In the genomic region with DNA sequence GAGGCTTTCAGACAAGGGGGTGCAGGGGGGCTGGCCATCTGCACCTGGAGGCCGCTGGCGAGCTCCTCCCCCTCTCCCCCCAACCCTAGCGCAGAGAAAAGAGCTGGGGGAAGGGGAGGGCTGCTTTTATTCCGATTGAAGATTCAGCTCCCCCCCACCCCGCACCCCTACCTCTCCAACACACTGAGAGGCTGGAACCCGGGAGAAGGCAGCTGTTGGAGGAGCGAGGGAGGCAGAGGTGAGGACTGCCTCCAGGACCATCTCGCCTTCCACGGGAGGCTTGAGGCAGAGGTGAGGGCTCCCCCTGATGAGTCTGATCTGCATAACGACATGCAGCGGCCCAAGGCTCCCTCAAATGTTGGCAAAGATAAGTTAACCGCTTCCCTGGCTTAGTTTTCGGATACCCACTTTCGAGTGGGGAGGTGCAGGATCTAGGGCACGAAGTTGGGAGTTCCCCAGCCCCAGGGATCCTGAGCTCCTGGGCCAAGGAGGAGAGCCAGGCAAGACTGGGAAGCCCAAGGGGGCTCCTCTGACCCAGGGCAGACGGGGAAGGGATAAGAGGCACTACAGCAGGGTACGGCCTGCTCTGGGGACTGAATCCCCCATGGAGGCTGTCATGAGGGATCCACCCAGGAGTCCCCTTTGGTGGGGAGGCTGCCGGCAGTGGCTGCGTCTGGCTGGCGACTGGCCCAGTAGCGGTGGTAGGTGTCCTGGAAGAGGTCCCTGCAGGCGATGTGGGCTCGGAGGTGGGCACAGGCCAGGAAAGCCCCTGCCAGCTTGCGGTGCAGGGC, we compare ENCODE assay signal across 9 cellular contexts. TPM values are rescaled to one million over a fixed set of nuclear protein-coding genes. Genes with fewer than 3 reads are reported as not detected.
DNase-seq lines count a peak whose midpoint lies in the region; ATAC-seq, FAIRE-seq and TF ChIP-seq lines count a peak whose summit lies in the region.
"Had no signal": no experiment of that assay in that cellular context is flagged by ENCODE, and none has a peak within 500 bp of the region (broad histone marks: within the 10 kb centered on the region; RNA-seq: fewer than 3 reads in every experiment).

No MANE protein-coding gene starts in this region.

- peak overlapping the region; percentile 57 for H3K4me3 Mint-ChIP-seq in CD4-positive, alpha-beta T cell
- H3K4me3 Mint-ChIP-seq in naive B cell: peak overlapping the region in 7 of 8 donors; percentile 36 to 97 (median 93)

- H2AFZ ChIP-seq in Karpas-422 (ENCODE audit: low read length) (no peak overlapping the region), GM12878 (ENCODE audit: control insufficient read depth, low read depth, low read length) (no peak overlapping the region)

- peaks cover 6% of the 10 kb centered on the region for H3K4me1 Mint-ChIP-seq in CD4-positive, alpha-beta T cell (ENCODE audit: low read depth)
- peaks cover 3 to 13% (median 9%) of the 10 kb centered on the region in 3 donors for H3K4me1 Mint-ChIP-seq in naive B cell

- no peak for TF ChIP-seq POLR2A in GM12878 (IDR thresholded peaks at IDR 0.05; ENCODE audit: low read depth, low read length)

- no peaks in the 10 kb centered on the region for H3K27me3 ChIP-seq in CD4-positive, alpha-beta T cell (ENCODE audit: control insufficient read depth, insufficient read depth, low read length)
- H3K27me3 ChIP-seq in Karpas-422 (ENCODE audit: low read length) (no peaks in the 10 kb centered on the region), GM12878 (replicated peaks in 1 of 2; ENCODE audit: control insufficient read depth in 2 of 2, insufficient read depth in 2 of 2, low read length in 1 of 2) (no peaks in the 10 kb centered on the region)

- no peaks in the 10 kb centered on the region for H3K9me2 ChIP-seq in Karpas-422 (replicated peaks; ENCODE audit: insufficient read depth, low read length)

- H3K27me3 Mint-ChIP-seq in CD4-positive, alpha-beta T cell: no peaks in the 10 kb centered on the region
- no peaks in the 10 kb centered on the region for H3K27me3 Mint-ChIP-seq in naive B cell

- no peak overlapping the region for H3K27ac ChIP-seq in CD4-positive, alpha-beta T cell (ENCODE audit: low read depth, low read length)
- peak overlapping the region; percentile 88 for H3K27ac ChIP-seq in Karpas-422 (ENCODE audit: low read length)
- no peak overlapping the region for H3K27ac ChIP-seq in GM12878 (ENCODE audit: control insufficient read depth, insufficient read depth)

- POLR2A ChIA-PET in CD4-positive, alpha-beta T cell (lab: Charles Lee): interaction anchor here (0.8 to 1.3 kb wide), 4 partner anchors 86 to 279 kb away, joined by 3 to 5 read pairs (median 4); a partner anchor contains a TSS
- POLR2A ChIA-PET in GM12878 (lab: Charles Lee): interaction anchor here (1.3 to 1.9 kb wide), 5 partner anchors 22 to 87 kb away, joined by 6 to 10 read pairs (median 6); a partner anchor contains a TSS

- H3K36me3 Mint-ChIP-seq in CD4-positive, alpha-beta T cell (ENCODE audit: low read depth): peaks cover 16% of the 10 kb centered on the region
- H3K36me3 Mint-ChIP-seq in naive B cell: no peaks in the 10 kb centered on the region

- in situ Hi-C loops in GM12878 (cut with MboI): no loop called here

- no peak for TF ChIP-seq RAD21 in GM12878 (IDR thresholded peaks at IDR 0.05; ENCODE audit: insufficient read depth, low read depth, low read length)

- SMC1A ChIA-PET in GM12878 (lab: Charles Lee; ENCODE audit: uncharacterized antibody, unreplicated experiment): interaction anchor here (0.8 to 1.3 kb wide), 2 partner anchors 115 to 128 kb away, joined by 3 to 4 read pairs; no protein-coding TSS in a partner anchor

- no peak for TF ChIP-seq EP300 in GM12878 (IDR thresholded peaks at IDR 0.05; ENCODE audit: borderline replicate concordance in 1 of 2, control insufficient read depth in 1 of 2, low read depth in 2 of 2, low read length in 2 of 2)

- no peaks in the 10 kb centered on the region for H3K9me3 Mint-ChIP-seq in CD4-positive, alpha-beta T cell
- no peaks in the 10 kb centered on the region for H3K9me3 Mint-ChIP-seq in naive B cell

- no peaks in the 10 kb centered on the region for H3K9me3 ChIP-seq in CD4-positive, alpha-beta T cell (ENCODE audit: control insufficient read depth, low read length)
- H3K9me3 ChIP-seq in Karpas-422 (ENCODE audit: low read length): no peaks in the 10 kb centered on the region
- H3K9me3 ChIP-seq in GM12878 (replicated peaks; ENCODE audit: control insufficient read depth, insufficient read depth, low read length): no peaks in the 10 kb centered on the region

- H3K4me3 ChIP-seq in Karpas-422 (ENCODE audit: low read length): peak overlapping the region; percentile 97
- no peak overlapping the region for H3K4me3 ChIP-seq in GM12878

- no peak overlapping the region for H3K27ac Mint-ChIP-seq in CD4-positive, alpha-beta T cell
- peak overlapping the region in 2 of 6 donors; percentile 69 to 83 for H3K27ac Mint-ChIP-seq in naive B cell

- TF ChIP-seq CTCF in CD4-positive, alpha-beta T cell (IDR thresholded peaks at IDR 0.05): no peak
- no peak for TF ChIP-seq CTCF in GM12878 (IDR thresholded peaks at IDR 0.05 in 2 of 3, conservative IDR thresholded peaks at IDR 0.05 in 1 of 3; ENCODE audit: control insufficient read depth in 2 of 3, extremely low read depth in 1 of 3, insufficient read depth in 1 of 3, low read depth in 3 of 3, low read length in 3 of 3)

- H3K4me1 ChIP-seq in Karpas-422 (ENCODE audit: low read length): peaks cover 45% of the 10 kb centered on the region
- peaks cover 26% of the 10 kb centered on the region for H3K4me1 ChIP-seq in GM12878 (ENCODE audit: control insufficient read depth, insufficient read depth, low read length)

- H3K4me2 ChIP-seq in Karpas-422 (ENCODE audit: low read depth, low read length, poor library complexity, severe bottlenecking): peak overlapping the region; percentile 98
- H3K4me2 ChIP-seq in GM12878 (ENCODE audit: control insufficient read depth, insufficient read depth): peak overlapping the region; percentile 95

- H3K9ac ChIP-seq in Karpas-422 (ENCODE audit: low read length) (peak overlapping the region; percentile 79), GM12878 (ENCODE audit: control insufficient read depth, insufficient read depth, low read length) (peak overlapping the region; percentile 69; the same call in 1 of the 2 replicates)

- H4K20me1 ChIP-seq in Karpas-422 (ENCODE audit: insufficient read depth, low read depth, low read length) (peaks cover 15% of the 10 kb centered on the region; the same call in 1 of the 2 replicates), GM12878 (ENCODE audit: control insufficient read depth, insufficient read depth) (no peaks in the 10 kb centered on the region)

- CTCF ChIA-PET in CD4-positive, alpha-beta T cell (lab: Charles Lee): no interaction called here
- CTCF ChIA-PET in GM12878 (lab: Yijun Ruan, JAX): interaction anchor here (0.6 to 1.4 kb wide), 2 partner anchors 86 to 751 kb away, joined by 3 to 4 read pairs; a partner anchor contains a TSS

- intact Hi-C loops in CD4-positive, alpha-beta T cell (cut with DNase I, micrococcal nuclease): loop anchor here (1.0 to 2.0 kb wide), 4 partner anchors 24 to 59 kb away; a partner anchor contains a TSS
- intact Hi-C loops in GM12878 (cut with micrococcal nuclease; ENCODE audit: unreplicated experiment): no loop called here

- DNase-seq in CD4-positive, alpha-beta T cell: no peak
- DNase-seq in Karpas-422 (peak; percentile 55), GM12878 (ENCODE audit: low read depth, low spot score) (no peak), naive B cell (no peak), HTR-8/SVneo (ENCODE audit: insufficient read length, low spot score) (no peak), COLO829 (ENCODE audit: low spot score) (no peak)

- 92% methylated on average over 22 of the region's 24 CpGs for WGBS in GM12878 (ENCODE audit: insufficient coverage, insufficient replicate concordance, low lambda C conversion rate, missing lambda C conversion rate)

- H3K79me2 ChIP-seq in Karpas-422 (ENCODE audit: low read length) (peaks cover 35% of the 10 kb centered on the region), GM12878 (ENCODE audit: control insufficient read depth, insufficient read depth, low read length) (no peaks in the 10 kb centered on the region)

- RAD21 ChIA-PET in GM12878 (lab: Charles Lee; ENCODE audit: unreplicated experiment): interaction anchor here (0.6 to 1.7 kb wide), 5 partner anchors 28 to 572 kb away, joined by 3 to 4 read pairs (median 4); a partner anchor contains a TSS

- FAIRE-seq in GM12878 (lab: Jason Lieb, UNC) (no peak), HTR-8/SVneo (lab: Jason Lieb, UNC) (no peak)
- FAIRE-seq: colon had no signal

- peaks cover 5% of the 10 kb centered on the region for H3K36me3 ChIP-seq in Karpas-422 (ENCODE audit: insufficient read depth, low read length)
- no peaks in the 10 kb centered on the region; a peak in 1 of 4 replicates for H3K36me3 ChIP-seq in GM12878 (ENCODE audit: control insufficient read depth in 2 of 2, insufficient read depth in 2 of 2, low read length in 1 of 2)

- no peak for ATAC-seq in CD4-positive, alpha-beta T cell (ENCODE audit: poor library complexity)
- ATAC-seq in GM12878 (no peak), naive B cell (ENCODE audit: low read depth in 2 of 2) (no peak), GM21526 (IDR thresholded peaks at IDR 0.05; ENCODE audit: low FRiP score, unreplicated experiment) (no peak), GM19397 (IDR thresholded peaks at IDR 0.05; ENCODE audit: unreplicated experiment) (no peak)

- BruUV-seq in GM12878 (replicated peaks; lab: Mats Ljungman, UMichigan): no TSS peak

RNA-seq across cellular contexts. Expression of a gene that starts 1.2 kb away (rescaled TPM):
- total RNA-seq in CD4-positive, alpha-beta T cell: 1 to 10 TPM; 5.2 to 5.4 TPM
- 26.9 and 33.8 TPM in 2 replicates for total RNA-seq in Karpas-422 (2014; rRNA removed; shearing (Covaris generic); ENCODE audit: low replicate concordance)
- total RNA-seq in GM12878 (2013; cell fraction: nucleolus; rRNA removed): 22.0 and 23.0 TPM in 2 replicates
- total RNA-seq in GM12878 (2014; rRNA removed) (1.5 and 3.1 TPM in 2 replicates), GM12878 (2014; rRNA removed; fragmentation: Illumina TruSeq; extraction: Trizol) (1.1 and 1.2 TPM in 2 replicates), GM12878 (2021) (8.4 and 9.4 TPM in 2 replicates)
- polyA plus RNA-seq in GM12878 (2011; ENCODE audit: low read depth): 1.7 TPM
- polyA plus RNA-seq in GM12878 (2011; rRNA removed) (1.9 and 3.7 TPM in 2 replicates), GM12878 (2014; fragmentation: Illumina TruSeq; extraction: Trizol) (1.4 and 1.7 TPM in 2 replicates), GM12878 (2014; fragmentation: Nextera tagmentation; extraction: Ambion mirVana) (under 1 TPM; 0.16 to 0.26 TPM), GM12878 (2014; rRNA removed) (3.6 and 6.2 TPM in 2 replicates), GM12878 (2016; fragmentation: Nextera tagmentation; extraction: Ambion mirVana) (1 to 10 TPM; 1.5 to 2.0 TPM), naive B cell (ENCODE audit: low read depth in 6 of 6) (1 to 10 TPM in 3 of 6 donors, under 1 TPM in 2, not detected in 1; 0.27 to 2.6 (median 1.5) TPM)
- polyA plus RNA-seq in GM12878 (2011; cell fraction: cytosol; rRNA removed): 3.3 and 3.8 TPM in 2 replicates
- 23.6 and 27.0 TPM in 2 replicates for polyA plus RNA-seq in GM12878 (2011; cell fraction: nucleus; rRNA removed)
- 3.0 and 3.7 TPM in 2 replicates for polyA plus RNA-seq in GM12878 (2012)
- polyA minus RNA-seq in GM12878 (2011; rRNA and poly(A)+ RNA removed): 6.9 and 8.6 TPM in 2 replicates
- 0.80 and 2.4 TPM in 2 replicates for polyA minus RNA-seq in GM12878 (2011; cell fraction: cytosol; rRNA and poly(A)+ RNA removed)
- polyA minus RNA-seq in GM12878 (2011; cell fraction: nucleus; rRNA and poly(A)+ RNA removed): 4.8 and 7.0 TPM in 2 replicates

RNA-seq across cellular contexts. Expression of a gene that starts 25.1 kb away (rescaled TPM):
- total RNA-seq in CD4-positive, alpha-beta T cell: 10 to 100 TPM; 16.4 to 18.3 TPM
- 31.3 and 58.0 TPM in 2 replicates for total RNA-seq in Karpas-422 (2014; rRNA removed; shearing (Covaris generic); ENCODE audit: low replicate concordance)
- total RNA-seq in GM12878 (2013; cell fraction: nucleolus; rRNA removed): 81.3 and 99.4 TPM in 2 replicates
- 22.5 and 26.7 TPM in 2 replicates for total RNA-seq in GM12878 (2014; rRNA removed)
- 13.2 and 13.6 TPM in 2 replicates for total RNA-seq in GM12878 (2014; rRNA removed; fragmentation: Illumina TruSeq; extraction: Trizol)
- 30.4 and 38.8 TPM in 2 replicates for total RNA-seq in GM12878 (2021)
- 9.5 TPM for polyA plus RNA-seq in GM12878 (2011; ENCODE audit: low read depth)
- polyA plus RNA-seq in GM12878 (2011; rRNA removed): 16.9 and 30.1 TPM in 2 replicates
- polyA plus RNA-seq in GM12878 (2011; cell fraction: cytosol; rRNA removed): 48.9 and 66.7 TPM in 2 replicates
- 172 and 176 TPM in 2 replicates for polyA plus RNA-seq in GM12878 (2011; cell fraction: nucleus; rRNA removed)
- 25.5 and 26.6 TPM in 2 replicates for polyA plus RNA-seq in GM12878 (2012)
- polyA plus RNA-seq in GM12878 (2014; fragmentation: Illumina TruSeq; extraction: Trizol): 2.5 and 7.6 TPM in 2 replicates
- polyA plus RNA-seq in GM12878 (2014; fragmentation: Nextera tagmentation; extraction: Ambion mirVana): under 1 TPM; 0.39 to 0.57 TPM
- polyA plus RNA-seq in GM12878 (2014; rRNA removed): 34.8 and 37.1 TPM in 2 replicates
- polyA plus RNA-seq in GM12878 (2016; fragmentation: Nextera tagmentation; extraction: Ambion mirVana): 10 to 100 TPM; 16.5 to 17.2 TPM
- 24.6 and 48.4 TPM in 2 replicates for polyA minus RNA-seq in GM12878 (2011; rRNA and poly(A)+ RNA removed)
- 19.1 and 21.4 TPM in 2 replicates for polyA minus RNA-seq in GM12878 (2011; cell fraction: cytosol; rRNA and poly(A)+ RNA removed)
- polyA minus RNA-seq in GM12878 (2011; cell fraction: nucleus; rRNA and poly(A)+ RNA removed): 42.6 and 47.6 TPM in 2 replicates
- 10 to 100 TPM; 13.8 to 26.5 (median 22.2) TPM for polyA plus RNA-seq in naive B cell (ENCODE audit: low read depth in 6 of 6)

RNA-seq across cellular contexts. Expression of a gene that starts 25.3 kb away (rescaled TPM):
- total RNA-seq in CD4-positive, alpha-beta T cell: 1 to 10 TPM; 3.7 to 4.5 TPM
- total RNA-seq in Karpas-422 (2014; rRNA removed; shearing (Covaris generic); ENCODE audit: low replicate concordance): 5.9 and 9.2 TPM in 2 replicates
- total RNA-seq in GM12878 (2013; cell fraction: nucleolus; rRNA removed): 11.3 and 11.4 TPM in 2 replicates
- 4.7 and 5.3 TPM in 2 replicates for total RNA-seq in GM12878 (2014; rRNA removed)
- 3.5 and 3.9 TPM in 2 replicates for total RNA-seq in GM12878 (2014; rRNA removed; fragmentation: Illumina TruSeq; extraction: Trizol)
- 6.3 and 6.5 TPM in 2 replicates for total RNA-seq in GM12878 (2021)
- 1.8 TPM for polyA plus RNA-seq in GM12878 (2011; ENCODE audit: low read depth)
- 3.7 and 6.4 TPM in 2 replicates for polyA plus RNA-seq in GM12878 (2011; rRNA removed)
- 7.6 and 8.9 TPM in 2 replicates for polyA plus RNA-seq in GM12878 (2011; cell fraction: cytosol; rRNA removed)
- polyA plus RNA-seq in GM12878 (2011; cell fraction: nucleus; rRNA removed): 9.1 and 9.6 TPM in 2 replicates
- 2.7 and 5.2 TPM in 2 replicates for polyA plus RNA-seq in GM12878 (2012)
- 1.7 and 3.3 TPM in 2 replicates for polyA plus RNA-seq in GM12878 (2014; fragmentation: Illumina TruSeq; extraction: Trizol)
- under 1 TPM; 0.03 to 0.26 TPM for polyA plus RNA-seq in GM12878 (2014; fragmentation: Nextera tagmentation; extraction: Ambion mirVana)
- polyA plus RNA-seq in GM12878 (2014; rRNA removed): 6.0 and 7.6 TPM in 2 replicates
- polyA plus RNA-seq in GM12878 (2016; fragmentation: Nextera tagmentation; extraction: Ambion mirVana): 1 to 10 TPM; 1.3 to 3.5 TPM
- polyA minus RNA-seq in GM12878 (2011; rRNA and poly(A)+ RNA removed): 7.5 and 13.9 TPM in 2 replicates
- 3.3 and 4.1 TPM in 2 replicates for polyA minus RNA-seq in GM12878 (2011; cell fraction: cytosol; rRNA and poly(A)+ RNA removed)
- polyA minus RNA-seq in GM12878 (2011; cell fraction: nucleus; rRNA and poly(A)+ RNA removed): 4.6 and 7.2 TPM in 2 replicates
- polyA plus RNA-seq in naive B cell (ENCODE audit: low read depth in 6 of 6): 10 to 100 TPM in 1 of 6 donors, 1 to 10 TPM in 4, not detected in 1; 4.5 to 13.6 (median 6.0) TPM

RNA-seq across cellular contexts. Expression of a gene that starts 58.7 kb away (rescaled TPM):
- total RNA-seq in CD4-positive, alpha-beta T cell: 1 to 10 TPM; 3.9 to 5.7 TPM
- total RNA-seq in Karpas-422 (2014; rRNA removed; shearing (Covaris generic); ENCODE audit: low replicate concordance): 3.1 and 5.8 TPM in 2 replicates
- total RNA-seq in GM12878 (2013; cell fraction: nucleolus; rRNA removed): 5.8 and 6.1 TPM in 2 replicates
- total RNA-seq in GM12878 (2014; rRNA removed): 2.9 and 5.4 TPM in 2 replicates
- 2.3 and 3.0 TPM in 2 replicates for total RNA-seq in GM12878 (2014; rRNA removed; fragmentation: Illumina TruSeq; extraction: Trizol)
- 22.9 and 26.2 TPM in 2 replicates for total RNA-seq in GM12878 (2021)
- 8.6 TPM for polyA plus RNA-seq in GM12878 (2011; ENCODE audit: low read depth)
- polyA plus RNA-seq in GM12878 (2011; rRNA removed): 4.0 and 10.0 TPM in 2 replicates
- 14.0 and 17.0 TPM in 2 replicates for polyA plus RNA-seq in GM12878 (2011; cell fraction: cytosol; rRNA removed)
- 39.1 and 41.7 TPM in 2 replicates for polyA plus RNA-seq in GM12878 (2011; cell fraction: nucleus; rRNA removed)
- polyA plus RNA-seq in GM12878 (2012): 18.6 and 20.0 TPM in 2 replicates
- 15.5 and 15.7 TPM in 2 replicates for polyA plus RNA-seq in GM12878 (2014; fragmentation: Illumina TruSeq; extraction: Trizol)
- polyA plus RNA-seq in GM12878 (2014; fragmentation: Nextera tagmentation; extraction: Ambion mirVana): 1 to 10 TPM; 4.7 to 8.2 TPM
- polyA plus RNA-seq in GM12878 (2014; rRNA removed): 12.2 and 13.3 TPM in 2 replicates
- 10 to 100 TPM; 16.1 to 20.8 TPM for polyA plus RNA-seq in GM12878 (2016; fragmentation: Nextera tagmentation; extraction: Ambion mirVana)
- polyA minus RNA-seq in GM12878 (2011; rRNA and poly(A)+ RNA removed): 7.2 and 10.9 TPM in 2 replicates
- polyA minus RNA-seq in GM12878 (2011; cell fraction: cytosol; rRNA and poly(A)+ RNA removed): 11.7 and 13.5 TPM in 2 replicates
- 4.5 and 7.3 TPM in 2 replicates for polyA minus RNA-seq in GM12878 (2011; cell fraction: nucleus; rRNA and poly(A)+ RNA removed)
- 1 to 10 TPM; 1.9 to 5.6 (median 4.7) TPM for polyA plus RNA-seq in naive B cell (ENCODE audit: low read depth in 6 of 6)

RNA-seq across cellular contexts. Expression of a gene that starts 59.4 kb away (rescaled TPM):
- 10 to 100 TPM; 60.3 to 76.7 TPM for total RNA-seq in CD4-positive, alpha-beta T cell
- total RNA-seq in Karpas-422 (2014; rRNA removed; shearing (Covaris generic); ENCODE audit: low replicate concordance): 136 and 173 TPM in 2 replicates
- total RNA-seq in GM12878 (2013; cell fraction: nucleolus; rRNA removed): 37.6 and 39.8 TPM in 2 replicates
- total RNA-seq in GM12878 (2014; rRNA removed) (260 and 299 TPM in 2 replicates), GM12878 (2014; rRNA removed; fragmentation: Illumina TruSeq; extraction: Trizol) (130 and 137 TPM in 2 replicates), GM12878 (2021) (186 and 196 TPM in 2 replicates)
- 42.1 TPM for polyA plus RNA-seq in GM12878 (2011; ENCODE audit: low read depth)
- polyA plus RNA-seq in GM12878 (2011; rRNA removed) (115 and 219 TPM in 2 replicates), GM12878 (2014; fragmentation: Illumina TruSeq; extraction: Trizol) (164 and 166 TPM in 2 replicates), GM12878 (2014; fragmentation: Nextera tagmentation; extraction: Ambion mirVana) (10 to 100 TPM; 14.8 to 32.8 TPM), GM12878 (2014; rRNA removed) (297 and 367 TPM in 2 replicates), GM12878 (2016; fragmentation: Nextera tagmentation; extraction: Ambion mirVana) (100 to 1,000 TPM; 241 to 257 TPM), naive B cell (ENCODE audit: low read depth in 6 of 6) (10 to 100 TPM; 48.3 to 88.8 (median 59.8) TPM)
- 158 and 310 TPM in 2 replicates for polyA plus RNA-seq in GM12878 (2011; cell fraction: cytosol; rRNA removed)
- polyA plus RNA-seq in GM12878 (2011; cell fraction: nucleus; rRNA removed): 351 and 467 TPM in 2 replicates
- polyA plus RNA-seq in GM12878 (2012): 117 and 145 TPM in 2 replicates
- 181 and 241 TPM in 2 replicates for polyA minus RNA-seq in GM12878 (2011; rRNA and poly(A)+ RNA removed)
- 81.0 and 81.1 TPM in 2 replicates for polyA minus RNA-seq in GM12878 (2011; cell fraction: cytosol; rRNA and poly(A)+ RNA removed)
- polyA minus RNA-seq in GM12878 (2011; cell fraction: nucleus; rRNA and poly(A)+ RNA removed): 63.2 and 95.8 TPM in 2 replicates
